ENCODE assay signal across 7 cellular contexts in genomic region chr6:7484666-7485065, GRCh38.
"Had no signal": no experiment of that assay in that cellular context is flagged by ENCODE, and none has a peak within 500 bp of the region (broad histone marks: within the 10 kb centered on the region; RNA-seq: fewer than 3 reads in every experiment).

No MANE protein-coding gene starts in this region.

- DNase-seq: H9, HCEC 1CT, IMR-90 had no signal

- H2AFZ ChIP-seq: GM23338 had no signal

- ATAC-seq: GM23338 had no signal

- FAIRE-seq: H1, H54, HTR-8/SVneo had no signal

- H3K4me3 ChIP-seq: GM23338 had no signal

- H3K9me3 Mint-ChIP-seq: GM23338, H9 had no signal

- H3K4me2 ChIP-seq: GM23338 had no signal

- H3K4me3 Mint-ChIP-seq: GM23338, H9 had no signal
